In the genomic region with DNA sequence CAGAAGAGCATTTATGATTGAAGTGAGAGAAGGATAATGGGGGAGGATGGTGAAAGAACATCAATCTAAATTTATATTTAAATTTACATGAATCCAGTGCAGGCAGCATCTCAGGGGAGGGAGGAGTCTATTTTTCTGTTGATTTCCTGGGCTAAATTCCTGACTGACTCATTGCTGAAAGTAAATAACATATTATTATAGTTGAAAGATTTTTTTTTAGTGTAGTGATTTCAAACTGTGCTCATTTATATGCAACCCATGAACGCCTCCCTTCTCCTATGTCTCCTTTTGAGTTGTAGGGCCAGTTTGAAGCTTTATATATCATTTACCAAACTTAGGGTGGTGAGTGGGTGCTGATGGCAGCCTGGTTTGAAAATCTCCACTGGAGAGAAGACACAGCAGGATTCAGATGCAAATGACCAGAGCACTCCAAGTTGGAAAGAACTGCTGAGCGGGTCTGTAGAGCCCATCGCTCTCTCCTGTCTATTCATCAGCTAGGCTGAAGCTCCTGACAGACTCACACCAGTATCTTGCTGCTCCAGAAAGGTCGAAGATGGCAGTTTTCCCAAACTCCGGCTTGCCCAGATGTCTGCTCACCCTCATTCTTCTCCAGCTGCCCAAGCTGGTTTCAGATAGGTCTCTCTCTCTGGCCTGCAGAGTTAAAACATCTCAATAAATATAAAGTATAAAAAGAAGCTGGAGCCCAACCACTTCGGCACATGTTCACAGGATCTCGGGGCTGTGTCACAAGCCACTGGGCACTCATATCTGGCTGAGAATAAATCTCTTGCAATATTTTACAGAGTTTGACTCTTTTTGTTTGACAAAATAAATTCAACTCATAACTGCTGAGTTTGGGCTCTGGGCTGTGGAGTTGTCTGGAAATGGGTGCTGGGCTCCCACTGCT, we compare ENCODE assay signal across 1 cellular context.
TF ChIP-seq lines count a peak whose summit lies in the region.

No MANE protein-coding gene starts in this region.

TF ChIP-seq in K562, 482 proteins besides CTCF, POLR2A, EP300 and RAD21:
- TF ChIP-seq ELF2 (CRISPR knock-in tag; IDR thresholded peaks at IDR 0.05) = no peak
- TF ChIP-seq, protein P1, sequence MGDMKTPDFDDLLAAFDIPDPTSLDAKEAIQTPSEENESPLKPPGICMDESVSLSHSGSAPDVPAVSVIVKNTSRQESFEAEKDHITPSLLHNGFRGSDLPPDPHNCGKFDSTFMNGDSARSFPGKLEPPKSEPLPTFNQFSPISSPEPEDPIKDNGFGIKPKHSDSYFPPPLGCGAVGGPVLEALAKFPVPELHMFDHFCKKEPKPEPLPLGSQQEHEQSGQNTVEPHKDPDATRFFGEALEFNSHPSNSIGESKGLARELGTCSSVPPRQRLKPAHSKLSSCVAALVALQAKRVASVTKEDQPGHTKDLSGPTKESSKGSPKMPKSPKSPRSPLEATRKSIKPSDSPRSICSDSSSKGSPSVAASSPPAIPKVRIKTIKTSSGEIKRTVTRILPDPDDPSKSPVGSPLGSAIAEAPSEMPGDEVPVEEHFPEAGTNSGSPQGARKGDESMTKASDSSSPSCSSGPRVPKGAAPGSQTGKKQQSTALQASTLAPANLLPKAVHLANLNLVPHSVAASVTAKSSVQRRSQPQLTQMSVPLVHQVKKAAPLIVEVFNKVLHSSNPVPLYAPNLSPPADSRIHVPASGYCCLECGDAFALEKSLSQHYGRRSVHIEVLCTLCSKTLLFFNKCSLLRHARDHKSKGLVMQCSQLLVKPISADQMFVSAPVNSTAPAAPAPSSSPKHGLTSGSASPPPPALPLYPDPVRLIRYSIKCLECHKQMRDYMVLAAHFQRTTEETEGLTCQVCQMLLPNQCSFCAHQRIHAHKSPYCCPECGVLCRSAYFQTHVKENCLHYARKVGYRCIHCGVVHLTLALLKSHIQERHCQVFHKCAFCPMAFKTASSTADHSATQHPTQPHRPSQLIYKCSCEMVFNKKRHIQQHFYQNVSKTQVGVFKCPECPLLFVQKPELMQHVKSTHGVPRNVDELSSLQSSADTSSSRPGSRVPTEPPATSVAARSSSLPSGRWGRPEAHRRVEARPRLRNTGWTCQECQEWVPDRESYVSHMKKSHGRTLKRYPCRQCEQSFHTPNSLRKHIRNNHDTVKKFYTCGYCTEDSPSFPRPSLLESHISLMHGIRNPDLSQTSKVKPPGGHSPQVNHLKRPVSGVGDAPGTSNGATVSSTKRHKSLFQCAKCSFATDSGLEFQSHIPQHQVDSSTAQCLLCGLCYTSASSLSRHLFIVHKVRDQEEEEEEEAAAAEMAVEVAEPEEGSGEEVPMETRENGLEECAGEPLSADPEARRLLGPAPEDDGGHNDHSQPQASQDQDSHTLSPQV (IDR thresholded peaks at IDR 0.05) = peak; percentile 47; the same call in 1 of the 2 replicates
- peak; percentile 51; the same call in 1 of the 2 replicates for TF ChIP-seq L3MBTL2 (IDR thresholded peaks at IDR 0.05)
- TF ChIP-seq ZNF583 (CRISPR knock-in tag; IDR thresholded peaks at IDR 0.05) = no peak
- TF ChIP-seq CBFA2T2 (conservative IDR thresholded peaks at IDR 0.05) = peak; percentile 20
- TF ChIP-seq GTF2E2 (tag; IDR thresholded peaks at IDR 0.05) = peak; percentile 53; the same call in 1 of the 2 replicates
- TF ChIP-seq, protein P2, sequence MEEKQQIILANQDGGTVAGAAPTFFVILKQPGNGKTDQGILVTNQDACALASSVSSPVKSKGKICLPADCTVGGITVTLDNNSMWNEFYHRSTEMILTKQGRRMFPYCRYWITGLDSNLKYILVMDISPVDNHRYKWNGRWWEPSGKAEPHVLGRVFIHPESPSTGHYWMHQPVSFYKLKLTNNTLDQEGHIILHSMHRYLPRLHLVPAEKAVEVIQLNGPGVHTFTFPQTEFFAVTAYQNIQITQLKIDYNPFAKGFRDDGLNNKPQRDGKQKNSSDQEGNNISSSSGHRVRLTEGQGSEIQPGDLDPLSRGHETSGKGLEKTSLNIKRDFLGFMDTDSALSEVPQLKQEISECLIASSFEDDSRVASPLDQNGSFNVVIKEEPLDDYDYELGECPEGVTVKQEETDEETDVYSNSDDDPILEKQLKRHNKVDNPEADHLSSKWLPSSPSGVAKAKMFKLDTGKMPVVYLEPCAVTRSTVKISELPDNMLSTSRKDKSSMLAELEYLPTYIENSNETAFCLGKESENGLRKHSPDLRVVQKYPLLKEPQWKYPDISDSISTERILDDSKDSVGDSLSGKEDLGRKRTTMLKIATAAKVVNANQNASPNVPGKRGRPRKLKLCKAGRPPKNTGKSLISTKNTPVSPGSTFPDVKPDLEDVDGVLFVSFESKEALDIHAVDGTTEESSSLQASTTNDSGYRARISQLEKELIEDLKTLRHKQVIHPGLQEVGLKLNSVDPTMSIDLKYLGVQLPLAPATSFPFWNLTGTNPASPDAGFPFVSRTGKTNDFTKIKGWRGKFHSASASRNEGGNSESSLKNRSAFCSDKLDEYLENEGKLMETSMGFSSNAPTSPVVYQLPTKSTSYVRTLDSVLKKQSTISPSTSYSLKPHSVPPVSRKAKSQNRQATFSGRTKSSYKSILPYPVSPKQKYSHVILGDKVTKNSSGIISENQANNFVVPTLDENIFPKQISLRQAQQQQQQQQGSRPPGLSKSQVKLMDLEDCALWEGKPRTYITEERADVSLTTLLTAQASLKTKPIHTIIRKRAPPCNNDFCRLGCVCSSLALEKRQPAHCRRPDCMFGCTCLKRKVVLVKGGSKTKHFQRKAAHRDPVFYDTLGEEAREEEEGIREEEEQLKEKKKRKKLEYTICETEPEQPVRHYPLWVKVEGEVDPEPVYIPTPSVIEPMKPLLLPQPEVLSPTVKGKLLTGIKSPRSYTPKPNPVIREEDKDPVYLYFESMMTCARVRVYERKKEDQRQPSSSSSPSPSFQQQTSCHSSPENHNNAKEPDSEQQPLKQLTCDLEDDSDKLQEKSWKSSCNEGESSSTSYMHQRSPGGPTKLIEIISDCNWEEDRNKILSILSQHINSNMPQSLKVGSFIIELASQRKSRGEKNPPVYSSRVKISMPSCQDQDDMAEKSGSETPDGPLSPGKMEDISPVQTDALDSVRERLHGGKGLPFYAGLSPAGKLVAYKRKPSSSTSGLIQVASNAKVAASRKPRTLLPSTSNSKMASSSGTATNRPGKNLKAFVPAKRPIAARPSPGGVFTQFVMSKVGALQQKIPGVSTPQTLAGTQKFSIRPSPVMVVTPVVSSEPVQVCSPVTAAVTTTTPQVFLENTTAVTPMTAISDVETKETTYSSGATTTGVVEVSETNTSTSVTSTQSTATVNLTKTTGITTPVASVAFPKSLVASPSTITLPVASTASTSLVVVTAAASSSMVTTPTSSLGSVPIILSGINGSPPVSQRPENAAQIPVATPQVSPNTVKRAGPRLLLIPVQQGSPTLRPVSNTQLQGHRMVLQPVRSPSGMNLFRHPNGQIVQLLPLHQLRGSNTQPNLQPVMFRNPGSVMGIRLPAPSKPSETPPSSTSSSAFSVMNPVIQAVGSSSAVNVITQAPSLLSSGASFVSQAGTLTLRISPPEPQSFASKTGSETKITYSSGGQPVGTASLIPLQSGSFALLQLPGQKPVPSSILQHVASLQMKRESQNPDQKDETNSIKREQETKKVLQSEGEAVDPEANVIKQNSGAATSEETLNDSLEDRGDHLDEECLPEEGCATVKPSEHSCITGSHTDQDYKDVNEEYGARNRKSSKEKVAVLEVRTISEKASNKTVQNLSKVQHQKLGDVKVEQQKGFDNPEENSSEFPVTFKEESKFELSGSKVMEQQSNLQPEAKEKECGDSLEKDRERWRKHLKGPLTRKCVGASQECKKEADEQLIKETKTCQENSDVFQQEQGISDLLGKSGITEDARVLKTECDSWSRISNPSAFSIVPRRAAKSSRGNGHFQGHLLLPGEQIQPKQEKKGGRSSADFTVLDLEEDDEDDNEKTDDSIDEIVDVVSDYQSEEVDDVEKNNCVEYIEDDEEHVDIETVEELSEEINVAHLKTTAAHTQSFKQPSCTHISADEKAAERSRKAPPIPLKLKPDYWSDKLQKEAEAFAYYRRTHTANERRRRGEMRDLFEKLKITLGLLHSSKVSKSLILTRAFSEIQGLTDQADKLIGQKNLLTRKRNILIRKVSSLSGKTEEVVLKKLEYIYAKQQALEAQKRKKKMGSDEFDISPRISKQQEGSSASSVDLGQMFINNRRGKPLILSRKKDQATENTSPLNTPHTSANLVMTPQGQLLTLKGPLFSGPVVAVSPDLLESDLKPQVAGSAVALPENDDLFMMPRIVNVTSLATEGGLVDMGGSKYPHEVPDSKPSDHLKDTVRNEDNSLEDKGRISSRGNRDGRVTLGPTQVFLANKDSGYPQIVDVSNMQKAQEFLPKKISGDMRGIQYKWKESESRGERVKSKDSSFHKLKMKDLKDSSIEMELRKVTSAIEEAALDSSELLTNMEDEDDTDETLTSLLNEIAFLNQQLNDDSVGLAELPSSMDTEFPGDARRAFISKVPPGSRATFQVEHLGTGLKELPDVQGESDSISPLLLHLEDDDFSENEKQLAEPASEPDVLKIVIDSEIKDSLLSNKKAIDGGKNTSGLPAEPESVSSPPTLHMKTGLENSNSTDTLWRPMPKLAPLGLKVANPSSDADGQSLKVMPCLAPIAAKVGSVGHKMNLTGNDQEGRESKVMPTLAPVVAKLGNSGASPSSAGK (IDR thresholded peaks at IDR 0.05) = peak; percentile 16; the same call in 1 of the 2 replicates
- no peak for TF ChIP-seq ZNF239 (CRISPR knock-in tag; IDR thresholded peaks at IDR 0.05)
- peak; percentile 22; the same call in 1 of the 2 replicates for TF ChIP-seq HDAC6 (IDR thresholded peaks at IDR 0.05; ENCODE audit: low read depth, low read length)
- 0 out of 2 replicates have a peak, but pooled peaks have one; percentile 19 for TF ChIP-seq CXXC5 (CRISPR knock-in tag; IDR thresholded peaks at IDR 0.05)
- peak; percentile 49 for TF ChIP-seq CBFA2T3 (IDR thresholded peaks at IDR 0.05)
- TF ChIP-seq, protein P3, sequence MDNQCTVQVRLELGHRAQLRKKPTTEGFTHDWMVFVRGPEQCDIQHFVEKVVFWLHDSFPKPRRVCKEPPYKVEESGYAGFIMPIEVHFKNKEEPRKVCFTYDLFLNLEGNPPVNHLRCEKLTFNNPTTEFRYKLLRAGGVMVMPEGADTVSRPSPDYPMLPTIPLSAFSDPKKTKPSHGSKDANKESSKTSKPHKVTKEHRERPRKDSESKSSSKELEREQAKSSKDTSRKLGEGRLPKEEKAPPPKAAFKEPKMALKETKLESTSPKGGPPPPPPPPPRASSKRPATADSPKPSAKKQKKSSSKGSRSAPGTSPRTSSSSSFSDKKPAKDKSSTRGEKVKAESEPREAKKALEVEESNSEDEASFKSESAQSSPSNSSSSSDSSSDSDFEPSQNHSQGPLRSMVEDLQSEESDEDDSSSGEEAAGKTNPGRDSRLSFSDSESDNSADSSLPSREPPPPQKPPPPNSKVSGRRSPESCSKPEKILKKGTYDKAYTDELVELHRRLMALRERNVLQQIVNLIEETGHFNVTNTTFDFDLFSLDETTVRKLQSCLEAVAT (IDR thresholded peaks at IDR 0.05) = 0 out of 4 replicates have a peak, but pooled peaks of 1 of the 2 experiments have one; percentile 17
- no peak for TF ChIP-seq CHD1 (IDR thresholded peaks at IDR 0.05; ENCODE audit: low read length)
- 0 out of 2 replicates have a peak, but pooled peaks have one; percentile 49 for TF ChIP-seq SMAD4 (CRISPR knock-in tag; conservative IDR thresholded peaks at IDR 0.05)
